17 cellular contexts compared by ENCODE assay signal in the genomic region with DNA sequence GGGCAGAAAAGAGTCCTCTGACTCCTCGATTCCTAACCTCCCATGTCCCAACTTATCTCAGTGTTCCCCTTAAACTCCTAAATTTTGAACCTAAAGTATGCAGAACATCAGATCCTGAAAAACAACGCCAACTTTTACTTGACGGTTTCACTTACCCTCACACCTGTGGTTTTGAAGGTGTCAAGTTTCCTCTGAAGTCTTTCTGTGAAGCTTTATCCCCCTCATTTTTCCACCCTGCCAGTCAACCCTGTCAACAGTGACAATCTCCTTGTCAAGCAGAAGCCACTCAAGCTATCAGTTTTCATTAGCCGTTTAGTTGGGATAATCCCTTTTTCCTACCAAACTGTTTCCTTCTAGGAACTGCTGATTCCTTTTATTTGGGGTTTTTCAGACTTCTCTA.
A peak's percentile ranks its signal among the peaks of the same experiment; 100 is the strongest.
DNase-seq lines count a peak whose midpoint lies in the region; ATAC-seq and TF ChIP-seq lines count a peak whose summit lies in the region.
"Had no signal": no experiment of that assay in that cellular context is flagged by ENCODE, and none has a peak within 500 bp of the region (broad histone marks: within the 10 kb centered on the region; RNA-seq: fewer than 3 reads in every experiment).

No MANE protein-coding gene starts in this region.

- peak overlapping the region; percentile 6 for H3K4me3 Mint-ChIP-seq in activated CD4-positive, alpha-beta T cell treated with anti-CD3 and anti-CD28 coated beads, Interleukin-2, amount 10 ng/mL, durations not matched to agents 24 days and 14 days
- H3K4me3 Mint-ChIP-seq in GM23338 = no peak overlapping the region

- peaks cover 72% of the 10 kb centered on the region for H3K4me1 Mint-ChIP-seq in activated CD4-positive, alpha-beta T cell treated with anti-CD3 and anti-CD28 coated beads, Interleukin-2, amount 10 ng/mL, durations not matched to agents 24 days and 14 days
- H3K4me1 Mint-ChIP-seq in GM23338 = peaks cover 4% of the 10 kb centered on the region; the same call in 2 of the 3 replicates

- DNase-seq in activated CD4-positive, alpha-beta T cell treated with anti-CD3 and anti-CD28 coated beads, Interleukin-2, amount 10 ng/mL, durations not matched to agents 24 days and 14 days = peak; percentile 79
- no peak for DNase-seq in activated CD4-positive, alpha-beta T cell treated with anti-CD3 and anti-CD28 coated beads for 4 hours
- DNase-seq in GM23338 (ENCODE audit: low spot score) (peak; percentile 3), WERI-Rb-1 (peak; percentile 44), mesendoderm (peak; percentile 12), uterus (no peak)
- DNase-seq: activated CD8-positive, alpha-beta memory T cell treated with anti-CD3 and anti-CD28 coated beads for 24 hours; COR-L47; foreskin keratinocyte; lower lobe of right lung; NCI-H187; SHP77 treated with DMSO at 0.1 percent for 48 hours; stimulated activated CD8-positive, alpha-beta memory T cell treated with anti-CD3 and anti-CD28 coated beads, Interleukin-4, amount 100 ng/mL, for 48 hours had no signal

- no peak overlapping the region for H2AK5ac ChIP-seq in mesendoderm (ENCODE audit: low read length)

- H4K8ac ChIP-seq in mesendoderm (ENCODE audit: low read depth, low read length) = no peak overlapping the region

- H3K9me3 ChIP-seq in WERI-Rb-1 (ENCODE audit: severe bottlenecking) (no peaks in the 10 kb centered on the region), uterus (no peaks in the 10 kb centered on the region)
- H3K9me3 ChIP-seq: lower lobe of right lung, tibial nerve had no signal

- no peaks in the 10 kb centered on the region for H3K4me1 ChIP-seq in GM23338 (ENCODE audit: insufficient read depth)
- H3K4me1 ChIP-seq in mesendoderm (ENCODE audit: control insufficient read depth, low read depth, low read length) = no peaks in the 10 kb centered on the region
- H3K4me1 ChIP-seq in uterus = no peaks in the 10 kb centered on the region
- H3K4me1 ChIP-seq: lower lobe of right lung had no signal

- no CpG with 5 or more reads among the region's 4 CpGs for WGBS in mesendoderm (ENCODE audit: extremely low coverage, insufficient coverage, low lambda C conversion rate)

- TF ChIP-seq POLR2A in uterus (IDR thresholded peaks at IDR 0.05) = no peak

- H2BK15ac ChIP-seq in mesendoderm (replicated peaks; ENCODE audit: low read depth) = no peak overlapping the region

- no peak overlapping the region for H4K5ac ChIP-seq in mesendoderm (ENCODE audit: low read length)

- peaks cover 2% of the 10 kb centered on the region for H3K27me3 Mint-ChIP-seq in activated CD4-positive, alpha-beta T cell treated with anti-CD3 and anti-CD28 coated beads, Interleukin-2, amount 10 ng/mL, durations not matched to agents 24 days and 14 days
- no peaks in the 10 kb centered on the region for H3K27me3 Mint-ChIP-seq in GM23338 (ENCODE audit: insufficient read depth, low read depth, poor library complexity)

- TF ChIP-seq CTCF in GM23338 (conservative IDR thresholded peaks at IDR 0.05; ENCODE audit: low read depth in 2 of 2) = no peak
- no peak for TF ChIP-seq CTCF in WERI-Rb-1 (IDR thresholded peaks at IDR 0.05; ENCODE audit: low read depth, low read length)
- TF ChIP-seq CTCF in uterus (IDR thresholded peaks at IDR 0.05) = no peak

- no peak overlapping the region for H3K23ac ChIP-seq in mesendoderm (ENCODE audit: low read length)

- peaks cover 5% of the 10 kb centered on the region for H3K36me3 Mint-ChIP-seq in activated CD4-positive, alpha-beta T cell treated with anti-CD3 and anti-CD28 coated beads, Interleukin-2, amount 10 ng/mL, durations not matched to agents 24 days and 14 days (ENCODE audit: low read depth)
- H3K36me3 Mint-ChIP-seq in GM23338 (ENCODE audit: low read depth) = no peaks in the 10 kb centered on the region
- H3K36me3 Mint-ChIP-seq: naive thymus-derived CD8-positive, alpha-beta T cell had no signal

- no peak overlapping the region for H3K9ac ChIP-seq in mesendoderm (ENCODE audit: low read length)

- intact Hi-C loops in activated CD4-positive, alpha-beta T cell treated with anti-CD3 and anti-CD28 coated beads, Interleukin-2, amount 10 ng/mL, durations not matched to agents 24 days and 14 days (cut with micrococcal nuclease) = loop anchor here (1.0 to 5.0 kb wide), 4 partner anchors 136 to 874 kb away; no protein-coding TSS in a partner anchor
- intact Hi-C loops in uterus (cut with DNase I; ENCODE audit: low total_unique reads) = no loop called here

- no peak overlapping the region for H2BK120ac ChIP-seq in mesendoderm (ENCODE audit: low read depth, low read length)

- H3K4me3 ChIP-seq in GM23338 (no peak overlapping the region), WERI-Rb-1 (ENCODE audit: low read depth, low read length) (no peak overlapping the region), mesendoderm (ENCODE audit: low read length) (no peak overlapping the region), uterus (no peak overlapping the region)
- H3K4me3 ChIP-seq: lower lobe of right lung, tibial nerve had no signal

- no peaks in the 10 kb centered on the region for H4K20me1 ChIP-seq in GM23338 (replicated peaks; ENCODE audit: insufficient read depth)

- H3K4me2 ChIP-seq in GM23338 (no peak overlapping the region), mesendoderm (ENCODE audit: low read length) (no peak overlapping the region)

- H3K27me3 ChIP-seq in GM23338 (ENCODE audit: insufficient read depth) (no peaks in the 10 kb centered on the region), WERI-Rb-1 (ENCODE audit: insufficient read depth, low read depth, severe bottlenecking) (no peaks in the 10 kb centered on the region), mesendoderm (ENCODE audit: insufficient read depth, low read length, poor library complexity) (no peaks in the 10 kb centered on the region), uterus (no peaks in the 10 kb centered on the region)
- H3K27me3 ChIP-seq: foreskin keratinocyte, tibial nerve had no signal

- H3K9me3 Mint-ChIP-seq in activated CD4-positive, alpha-beta T cell treated with anti-CD3 and anti-CD28 coated beads, Interleukin-2, amount 10 ng/mL, durations not matched to agents 24 days and 14 days = peaks cover 11% of the 10 kb centered on the region
- H3K9me3 Mint-ChIP-seq in GM23338 = peaks cover 4% of the 10 kb centered on the region; the same call in 1 of the 3 replicates
- H3K9me3 Mint-ChIP-seq: naive thymus-derived CD8-positive, alpha-beta T cell had no signal

- no peak overlapping the region for H2AFZ ChIP-seq in GM23338

- peak overlapping the region; percentile 83 for H3K27ac Mint-ChIP-seq in activated CD4-positive, alpha-beta T cell treated with anti-CD3 and anti-CD28 coated beads, Interleukin-2, amount 10 ng/mL, durations not matched to agents 24 days and 14 days
- H3K27ac Mint-ChIP-seq in GM23338 = no peak overlapping the region

- H3K79me2 ChIP-seq in GM23338 (replicated peaks; ENCODE audit: insufficient read depth) (no peaks in the 10 kb centered on the region), mesendoderm (ENCODE audit: control insufficient read depth, insufficient read depth, low read length) (no peaks in the 10 kb centered on the region)

- peak; percentile 39; the same call in 2 of the 3 replicates for ATAC-seq in GM23338
- ATAC-seq in GM18861 (IDR thresholded peaks at IDR 0.05; ENCODE audit: unreplicated experiment) = no peak
- no peak for ATAC-seq in GM21390 (IDR thresholded peaks at IDR 0.05; ENCODE audit: unreplicated experiment)
- ATAC-seq: foreskin keratinocyte; lower lobe of right lung; naive thymus-derived CD8-positive, alpha-beta T cell had no signal

- H3K36me3 ChIP-seq in GM23338 (ENCODE audit: insufficient read depth) (no peaks in the 10 kb centered on the region), WERI-Rb-1 (no peaks in the 10 kb centered on the region), mesendoderm (ENCODE audit: control insufficient read depth, insufficient read depth, low read length) (no peaks in the 10 kb centered on the region), uterus (no peaks in the 10 kb centered on the region)
- H3K36me3 ChIP-seq: lower lobe of right lung, tibial nerve had no signal

- H3K4ac ChIP-seq in mesendoderm (ENCODE audit: low read depth, low read length) = no peak overlapping the region

- no peak overlapping the region for H3K56ac ChIP-seq in mesendoderm (ENCODE audit: low read length)

- H2BK5ac ChIP-seq in mesendoderm (ENCODE audit: low read length) = no peak overlapping the region

- H3K18ac ChIP-seq in mesendoderm (ENCODE audit: low read length) = no peak overlapping the region

- H3K9me2 ChIP-seq in GM23338 (ENCODE audit: insufficient read depth) = no peaks in the 10 kb centered on the region

- H3K27ac ChIP-seq in GM23338 (ENCODE audit: low read depth) (no peak overlapping the region), WERI-Rb-1 (no peak overlapping the region), mesendoderm (ENCODE audit: low read depth, low read length) (no peak overlapping the region), uterus (no peak overlapping the region)
- H3K27ac ChIP-seq: lower lobe of right lung, tibial nerve had no signal

- H3F3A ChIP-seq in GM23338 (replicated peaks; ENCODE audit: low read depth) = no peaks in the 10 kb centered on the region

- no peaks in the 10 kb centered on the region for H3K79me1 ChIP-seq in mesendoderm (ENCODE audit: low read length)

TF ChIP-seq in GM23338, 12 proteins besides CTCF, POLR2A, EP300 and RAD21:
- TF ChIP-seq EZH2 (IDR thresholded peaks at IDR 0.05; ENCODE audit: low read depth, unreplicated experiment) (no peak), STAT1 (IDR thresholded peaks at IDR 0.05; ENCODE audit: unreplicated experiment) (no peak)

Comparison
In these comparisons a context has a peak if more than half of its experiments do, and no peak if none do; other contexts are left out.
1. DNase-seq: peak in activated CD4-positive, alpha-beta T cell treated with anti-CD3 and anti-CD28 coated beads, Interleukin-2, amount 10 ng/mL, durations not matched to agents 24 days and 14 days (single experiment), GM23338 (single experiment), WERI-Rb-1 (single experiment) and mesendoderm (single experiment); none in activated CD4-positive, alpha-beta T cell treated with anti-CD3 and anti-CD28 coated beads for 4 hours (0 of 2) and uterus (0 of 2).